In the genomic region with DNA sequence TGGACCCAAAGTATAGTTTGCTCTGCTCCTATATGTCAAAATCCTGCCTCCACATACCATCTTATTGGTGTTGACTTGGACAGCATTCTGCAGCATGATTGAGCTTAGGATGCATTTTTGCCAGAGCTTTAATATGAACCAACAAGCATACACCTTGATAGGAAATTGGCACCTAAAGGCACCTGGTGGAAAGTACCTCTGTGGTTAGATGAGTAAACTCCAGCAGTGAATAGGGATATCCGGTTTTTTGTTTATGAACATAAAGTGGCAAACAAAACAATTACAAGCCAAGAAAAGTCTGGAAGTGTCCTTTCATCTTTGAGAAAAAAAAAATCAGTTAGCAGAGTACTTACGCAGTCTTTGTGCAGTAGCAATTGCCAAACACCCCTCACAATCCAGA, we compare ENCODE assay signal across 1 cellular context.
TF ChIP-seq lines count a peak whose summit lies in the region.

No MANE protein-coding gene starts in this region.

TF ChIP-seq in GM12878, 131 proteins besides CTCF, POLR2A, EP300 and RAD21:
- TF ChIP-seq ZNF274 (IDR thresholded peaks at IDR 0.05; ENCODE audit: insufficient read depth, insufficient read length) (no peak), RUNX3 (IDR thresholded peaks at IDR 0.05; ENCODE audit: low read length) (peak; percentile 47; the same call in 1 of the 2 replicates), NFXL1 (IDR thresholded peaks at IDR 0.05; ENCODE audit: borderline replicate concordance) (peak; percentile 6; the same call in 1 of the 2 replicates), IKZF2 (IDR thresholded peaks at IDR 0.05) (peak in 1 of 2 experiments; percentile 15; a peak in 1 of 4 replicates)
- TF ChIP-seq, protein P1, sequence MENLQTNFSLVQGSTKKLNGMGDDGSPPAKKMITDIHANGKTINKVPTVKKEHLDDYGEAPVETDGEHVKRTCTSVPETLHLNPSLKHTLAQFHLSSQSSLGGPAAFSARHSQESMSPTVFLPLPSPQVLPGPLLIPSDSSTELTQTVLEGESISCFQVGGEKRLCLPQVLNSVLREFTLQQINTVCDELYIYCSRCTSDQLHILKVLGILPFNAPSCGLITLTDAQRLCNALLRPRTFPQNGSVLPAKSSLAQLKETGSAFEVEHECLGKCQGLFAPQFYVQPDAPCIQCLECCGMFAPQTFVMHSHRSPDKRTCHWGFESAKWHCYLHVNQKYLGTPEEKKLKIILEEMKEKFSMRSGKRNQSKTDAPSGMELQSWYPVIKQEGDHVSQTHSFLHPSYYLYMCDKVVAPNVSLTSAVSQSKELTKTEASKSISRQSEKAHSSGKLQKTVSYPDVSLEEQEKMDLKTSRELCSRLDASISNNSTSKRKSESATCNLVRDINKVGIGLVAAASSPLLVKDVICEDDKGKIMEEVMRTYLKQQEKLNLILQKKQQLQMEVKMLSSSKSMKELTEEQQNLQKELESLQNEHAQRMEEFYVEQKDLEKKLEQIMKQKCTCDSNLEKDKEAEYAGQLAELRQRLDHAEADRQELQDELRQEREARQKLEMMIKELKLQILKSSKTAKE (IDR thresholded peaks at IDR 0.05; ENCODE audit: low read depth, poor library complexity, severe bottlenecking) = no peak
- TF ChIP-seq, protein P2, sequence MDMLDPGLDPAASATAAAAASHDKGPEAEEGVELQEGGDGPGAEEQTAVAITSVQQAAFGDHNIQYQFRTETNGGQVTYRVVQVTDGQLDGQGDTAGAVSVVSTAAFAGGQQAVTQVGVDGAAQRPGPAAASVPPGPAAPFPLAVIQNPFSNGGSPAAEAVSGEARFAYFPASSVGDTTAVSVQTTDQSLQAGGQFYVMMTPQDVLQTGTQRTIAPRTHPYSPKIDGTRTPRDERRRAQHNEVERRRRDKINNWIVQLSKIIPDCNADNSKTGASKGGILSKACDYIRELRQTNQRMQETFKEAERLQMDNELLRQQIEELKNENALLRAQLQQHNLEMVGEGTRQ (IDR thresholded peaks at IDR 0.05; ENCODE audit: borderline replicate concordance, low read depth, low read length) = no peak
